Comparison of ENCODE assay signal across 30 cellular contexts in the genomic region with DNA sequence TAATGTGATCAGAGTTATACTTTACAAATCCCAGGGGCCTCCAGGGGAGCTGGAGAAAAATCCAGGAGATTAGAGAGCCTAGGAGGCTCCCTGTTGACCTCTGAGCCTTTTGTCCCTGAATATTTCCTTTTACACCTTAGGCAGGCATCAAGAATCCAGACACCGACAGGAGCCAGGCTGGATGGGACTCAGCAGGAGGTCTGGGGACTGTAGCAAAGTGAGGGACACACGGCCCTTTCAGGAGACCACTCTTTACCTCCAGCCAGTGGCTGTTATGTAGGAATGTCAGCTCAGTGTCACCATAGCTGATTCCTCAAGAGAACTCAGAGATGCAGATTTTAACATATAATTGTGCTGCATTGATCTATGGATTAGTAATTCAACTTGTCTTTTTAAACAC.
"Had no signal": no experiment of that assay in that cellular context is flagged by ENCODE, and none has a peak within 500 bp of the region (broad histone marks: within the 10 kb centered on the region; RNA-seq: fewer than 3 reads in every experiment).

No MANE protein-coding gene starts in this region.

- H3K9me3 ChIP-seq: thyroid gland, vagina had no signal

- H3K9me3 Mint-ChIP-seq: activated CD4-positive, alpha-beta T cell treated with anti-CD3 and anti-CD28 coated beads, Interleukin-2, amount 10 ng/mL, durations not matched to agents 7 days and 5 days had no signal

- H3K27ac Mint-ChIP-seq: activated CD4-positive, alpha-beta memory T cell treated with anti-CD3 and anti-CD28 coated beads, Interleukin-2, amount 10 ng/mL, durations not matched to agents 7 days and 5 days; activated CD4-positive, alpha-beta T cell treated with anti-CD3 and anti-CD28 coated beads, Interleukin-2, amount 10 ng/mL, durations not matched to agents 7 days and 5 days; activated T-cell treated with anti-CD3 and anti-CD28 coated beads, Interleukin-2, amount 50 U/mL, for 24 hours; activated T-helper 17 cell treated with anti-CD3 and anti-CD28 coated beads, Interleukin-2, amount 50 U/mL, for 72 hours; memory B cell; natural killer cell; stimulated activated naive B cell treated with anti-CD40 and anti-IgM and Interleukin-4, amounts not matched to agents 10 μg/mL and 1 μg/mL and 100 μg/mL, for 72 hours; T-helper 1 cell treated with Interleukin-12 subunit alpha and Interleukin-12 subunit beta and Interleukin-4 antibody, amounts not matched to agents 30 μg/mL and 1 μg/mL, for 36 hours had no signal

- H3K36me3 Mint-ChIP-seq: memory B cell; natural killer cell; stimulated activated naive B cell treated with anti-CD40 and anti-IgM and Interleukin-4, amounts not matched to agents 10 μg/mL and 1 μg/mL and 100 μg/mL, for 72 hours had no signal

- ATAC-seq: activated T-helper 17 cell treated with anti-CD3 and anti-CD28 coated beads, Interleukin-2, amount 50 U/mL, for 72 hours; esophagus mucosa; heart right ventricle; left colon; natural killer cell; right cardiac atrium; stimulated activated naive B cell treated with anti-CD40 and anti-IgM and Interleukin-4, amounts not matched to agents 10 μg/mL and 1 μg/mL and 100 μg/mL, for 72 hours had no signal

- H3K4me3 ChIP-seq: breast epithelium, heart right ventricle, stomach, thyroid gland, upper lobe of left lung, vagina had no signal

- H3K4me1 ChIP-seq: breast epithelium, heart right ventricle, stomach, thyroid gland, upper lobe of left lung, vagina had no signal

- DNase-seq: activated CD4-positive, alpha-beta memory T cell treated with anti-CD3 and anti-CD28 coated beads, Interleukin-2, amount 10 ng/mL, durations not matched to agents 7 days and 5 days; activated CD4-positive, alpha-beta T cell treated with anti-CD3 and anti-CD28 coated beads for 1 hour; activated CD4-positive, alpha-beta T cell treated with anti-CD3 and anti-CD28 coated beads, Interleukin-2, amount 10 ng/mL, durations not matched to agents 7 days and 5 days; activated CD8-positive, alpha-beta memory T cell treated with anti-CD3 and anti-CD28 coated beads, Interleukin-2, amount 50 U/mL, for 48 hours; activated gamma-delta T cell treated with Interleukin-2 at 50 U/mL for 16 hours; activated naive CD4-positive, alpha-beta T cell treated with anti-CD3 and anti-CD28 coated beads, Interleukin-2, amount 50 U/mL, for 16 hours; activated T-cell treated with anti-CD3 and anti-CD28 coated beads, Interleukin-2, amount 50 U/mL, for 24 hours; amygdala; central memory CD4-positive, alpha-beta T cell; foreskin fibroblast; heart right ventricle; kidney; left colon; natural killer cell; posterior cingulate gyrus; right cardiac atrium; stimulated activated CD4-positive, alpha-beta T cell treated with anti-CD3 and anti-CD28 coated beads, Interleukin-15, amount 100 ng/mL, for 24 hours; stimulated activated CD4-positive, alpha-beta T cell treated with anti-CD3 and anti-CD28 coated beads, Interleukin-2, amount 100 ng/mL, for 24 hours; stimulated activated naive B cell treated with anti-CD40 and anti-IgM and Interleukin-4, amounts not matched to agents 10 μg/mL and 1 μg/mL and 100 μg/mL, for 72 hours; stomach; T-helper 9 cell; thyroid gland had no signal

- H3K4me1 Mint-ChIP-seq: activated CD4-positive, alpha-beta memory T cell treated with anti-CD3 and anti-CD28 coated beads, Interleukin-2, amount 10 ng/mL, durations not matched to agents 7 days and 5 days; activated CD4-positive, alpha-beta T cell treated with anti-CD3 and anti-CD28 coated beads, Interleukin-2, amount 10 ng/mL, durations not matched to agents 7 days and 5 days; activated T-helper 17 cell treated with anti-CD3 and anti-CD28 coated beads, Interleukin-2, amount 50 U/mL, for 72 hours; memory B cell; natural killer cell; stimulated activated naive B cell treated with anti-CD40 and anti-IgM and Interleukin-4, amounts not matched to agents 10 μg/mL and 1 μg/mL and 100 μg/mL, for 72 hours had no signal

- H3K27me3 ChIP-seq: breast epithelium, stomach, thyroid gland, upper lobe of left lung, vagina had no signal

- H3K4me3 Mint-ChIP-seq: activated CD4-positive, alpha-beta memory T cell treated with anti-CD3 and anti-CD28 coated beads, Interleukin-2, amount 10 ng/mL, durations not matched to agents 7 days and 5 days; activated CD4-positive, alpha-beta T cell treated with anti-CD3 and anti-CD28 coated beads, Interleukin-2, amount 10 ng/mL, durations not matched to agents 7 days and 5 days; activated T-cell treated with anti-CD3 and anti-CD28 coated beads, Interleukin-2, amount 50 U/mL, for 24 hours; activated T-helper 17 cell treated with anti-CD3 and anti-CD28 coated beads, Interleukin-2, amount 50 U/mL, for 72 hours; memory B cell; natural killer cell; stimulated activated naive B cell treated with anti-CD40 and anti-IgM and Interleukin-4, amounts not matched to agents 10 μg/mL and 1 μg/mL and 100 μg/mL, for 72 hours; T-helper 1 cell treated with Interleukin-12 subunit alpha and Interleukin-12 subunit beta and Interleukin-4 antibody, amounts not matched to agents 30 μg/mL and 1 μg/mL, for 36 hours had no signal

- H3K36me3 ChIP-seq: breast epithelium, heart right ventricle, stomach, thyroid gland, upper lobe of left lung, vagina had no signal

- H3K27ac ChIP-seq: breast epithelium, heart right ventricle, stomach, thyroid gland, upper lobe of left lung, vagina, VCaP had no signal

- H3K27me3 Mint-ChIP-seq: activated CD4-positive, alpha-beta memory T cell treated with anti-CD3 and anti-CD28 coated beads, Interleukin-2, amount 10 ng/mL, durations not matched to agents 7 days and 5 days; activated CD4-positive, alpha-beta T cell treated with anti-CD3 and anti-CD28 coated beads, Interleukin-2, amount 10 ng/mL, durations not matched to agents 7 days and 5 days; activated T-cell treated with anti-CD3 and anti-CD28 coated beads, Interleukin-2, amount 50 U/mL, for 24 hours; activated T-helper 17 cell treated with anti-CD3 and anti-CD28 coated beads, Interleukin-2, amount 50 U/mL, for 72 hours; memory B cell had no signal
